Comparison of ENCODE assay signal across 1 cellular context in the genomic region with DNA sequence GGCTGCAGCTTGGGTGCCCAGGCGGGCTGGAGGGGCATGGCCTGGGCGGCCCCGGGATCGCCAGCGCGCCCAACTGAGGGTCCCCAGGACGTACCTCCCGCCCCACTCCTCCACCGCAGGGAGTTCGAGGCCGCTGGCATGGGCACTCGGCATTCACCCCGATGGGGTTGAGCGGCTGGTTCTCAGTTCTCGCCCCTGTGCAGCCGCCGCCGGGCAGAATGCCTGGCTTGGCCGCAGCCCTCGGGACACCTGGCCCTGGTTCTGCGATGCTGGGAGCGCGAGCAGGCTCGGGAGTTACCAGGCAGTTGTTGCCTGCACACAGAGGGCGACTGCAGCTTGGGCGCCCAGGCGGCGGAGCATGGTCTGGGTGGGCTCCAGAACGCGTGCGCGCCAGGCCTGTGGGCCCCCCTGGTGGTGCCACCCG.
TF ChIP-seq lines count a peak whose summit lies in the region.

No MANE protein-coding gene starts in this region.

TF ChIP-seq in K562, 482 proteins besides CTCF, POLR2A, EP300 and RAD21 (continued from another document):
- TF ChIP-seq POLR2AphosphoS5 (IDR thresholded peaks at IDR 0.05; ENCODE audit: control insufficient read depth, insufficient read depth, low read depth, low read length) (no peak), ZFX (CRISPR knock-in tag; IDR thresholded peaks at IDR 0.05) (no peak)
- TF ChIP-seq, protein P1, sequence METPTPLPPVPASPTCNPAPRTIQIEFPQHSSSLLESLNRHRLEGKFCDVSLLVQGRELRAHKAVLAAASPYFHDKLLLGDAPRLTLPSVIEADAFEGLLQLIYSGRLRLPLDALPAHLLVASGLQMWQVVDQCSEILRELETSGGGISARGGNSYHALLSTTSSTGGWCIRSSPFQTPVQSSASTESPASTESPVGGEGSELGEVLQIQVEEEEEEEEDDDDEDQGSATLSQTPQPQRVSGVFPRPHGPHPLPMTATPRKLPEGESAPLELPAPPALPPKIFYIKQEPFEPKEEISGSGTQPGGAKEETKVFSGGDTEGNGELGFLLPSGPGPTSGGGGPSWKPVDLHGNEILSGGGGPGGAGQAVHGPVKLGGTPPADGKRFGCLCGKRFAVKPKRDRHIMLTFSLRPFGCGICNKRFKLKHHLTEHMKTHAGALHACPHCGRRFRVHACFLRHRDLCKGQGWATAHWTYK (CRISPR knock-in tag; IDR thresholded peaks at IDR 0.05): no peak
TF ChIP-seq in K562: peak in this region for 2.
